In genomic region chr3:194245975-194246561, GRCh38 we compare ENCODE assay signal across 24 cellular contexts.
DNase-seq lines count a peak whose midpoint lies in the region; ATAC-seq and TF ChIP-seq lines count a peak whose summit lies in the region.
"Had no signal": no experiment of that assay in that cellular context is flagged by ENCODE, and none has a peak within 500 bp of the region (broad histone marks: within the 10 kb centered on the region; RNA-seq: fewer than 3 reads in every experiment).

No MANE protein-coding gene starts in this region.

- no peaks in the 10 kb centered on the region for H3K9me3 Mint-ChIP-seq in activated CD8-positive, alpha-beta memory T cell treated with anti-CD3 and anti-CD28 coated beads, Interleukin-2, amount 10 ng/mL, durations not matched to agents 7 days and 5 days (ENCODE audit: low read depth)
- peaks cover 2% of the 10 kb centered on the region for H3K9me3 Mint-ChIP-seq in glutamatergic neuron (ENCODE audit: unreplicated experiment)
- H3K9me3 Mint-ChIP-seq: IgD-negative memory B cell; nephron; stimulated activated memory B cell treated with anti-CD40 and anti-IgM and Interleukin-4, amounts not matched to agents 10 μg/mL and 1 μg/mL and 100 μg/mL, for 72 hours had no signal

- CTCF ChIA-PET in activated CD8-positive, alpha-beta memory T cell treated with anti-CD3 and anti-CD28 coated beads, Interleukin-2, amount 10 ng/mL, durations not matched to agents 7 days and 5 days (lab: Charles Lee) = interaction anchor here (0.8 to 1.1 kb wide), 3 partner anchors 10 to 247 kb away, joined by 3 to 4 read pairs (median 3); no protein-coding TSS in a partner anchor

- in situ Hi-C loops in SK-MEL-5 (cut with HindIII; ENCODE audit: low pct_unique_long_range_greater_than_20kb, low sequenced_read_pairs) = no loop called here

- no peaks in the 10 kb centered on the region for H3K36me3 Mint-ChIP-seq in activated CD8-positive, alpha-beta memory T cell treated with anti-CD3 and anti-CD28 coated beads, Interleukin-2, amount 10 ng/mL, durations not matched to agents 7 days and 5 days
- no peaks in the 10 kb centered on the region for H3K36me3 Mint-ChIP-seq in glutamatergic neuron (ENCODE audit: unreplicated experiment)
- H3K36me3 Mint-ChIP-seq: IgD-negative memory B cell; stimulated activated memory B cell treated with anti-CD40 and anti-IgM and Interleukin-4, amounts not matched to agents 10 μg/mL and 1 μg/mL and 100 μg/mL, for 72 hours had no signal

- H3K4me3 ChIP-seq in stomach = no peak overlapping the region
- H3K4me3 ChIP-seq: esophagus squamous epithelium, GM23248, Peyer's patch, tibial artery had no signal

- no peaks in the 10 kb centered on the region for H3K9me3 ChIP-seq in stomach
- H3K9me3 ChIP-seq: esophagus squamous epithelium, Peyer's patch, tibial artery had no signal

- intact Hi-C loops in stomach (cut with DNase I; ENCODE audit: low total_unique reads) = no loop called here

- no peak overlapping the region for H3K4me3 Mint-ChIP-seq in activated CD8-positive, alpha-beta memory T cell treated with anti-CD3 and anti-CD28 coated beads, Interleukin-2, amount 10 ng/mL, durations not matched to agents 7 days and 5 days
- H3K4me3 Mint-ChIP-seq in glutamatergic neuron (ENCODE audit: unreplicated experiment) = no peak overlapping the region
- H3K4me3 Mint-ChIP-seq: IgD-negative memory B cell; nephron; stimulated activated memory B cell treated with anti-CD40 and anti-IgM and Interleukin-4, amounts not matched to agents 10 μg/mL and 1 μg/mL and 100 μg/mL, for 72 hours had no signal

- no peak for TF ChIP-seq POLR2A in stomach (IDR thresholded peaks at IDR 0.05)

- no peak overlapping the region for H3K27ac Mint-ChIP-seq in activated CD8-positive, alpha-beta memory T cell treated with anti-CD3 and anti-CD28 coated beads, Interleukin-2, amount 10 ng/mL, durations not matched to agents 7 days and 5 days
- H3K27ac Mint-ChIP-seq in glutamatergic neuron (ENCODE audit: unreplicated experiment) = no peak overlapping the region
- H3K27ac Mint-ChIP-seq: IgD-negative memory B cell; stimulated activated memory B cell treated with anti-CD40 and anti-IgM and Interleukin-4, amounts not matched to agents 10 μg/mL and 1 μg/mL and 100 μg/mL, for 72 hours had no signal

- H3K4me1 ChIP-seq in stomach = peaks cover 14 to 22% (median 17%) of the 10 kb centered on the region in 4 donors

- H3K4me1 Mint-ChIP-seq in activated CD8-positive, alpha-beta memory T cell treated with anti-CD3 and anti-CD28 coated beads, Interleukin-2, amount 10 ng/mL, durations not matched to agents 7 days and 5 days = no peaks in the 10 kb centered on the region
- H3K4me1 Mint-ChIP-seq in glutamatergic neuron (ENCODE audit: low read depth, unreplicated experiment) = peaks cover 8% of the 10 kb centered on the region
- H3K4me1 Mint-ChIP-seq: IgD-negative memory B cell; stimulated activated memory B cell treated with anti-CD40 and anti-IgM and Interleukin-4, amounts not matched to agents 10 μg/mL and 1 μg/mL and 100 μg/mL, for 72 hours had no signal

- H3K36me3 ChIP-seq in stomach = no peaks in the 10 kb centered on the region
- H3K36me3 ChIP-seq: esophagus squamous epithelium, Peyer's patch, tibial artery had no signal

- no peak for TF ChIP-seq CTCF in stomach (IDR thresholded peaks at IDR 0.05)
- no peak for TF ChIP-seq CTCF in glutamatergic neuron (IDR thresholded peaks at IDR 0.05; ENCODE audit: partially characterized antibody, unreplicated experiment)

- no peak for ATAC-seq in activated CD8-positive, alpha-beta memory T cell treated with anti-CD3 and anti-CD28 coated beads, Interleukin-2, amount 10 ng/mL, durations not matched to agents 7 days and 5 days
- ATAC-seq in HG02840 (IDR thresholded peaks at IDR 0.05; ENCODE audit: low FRiP score, unreplicated experiment) = no peak
- ATAC-seq: stimulated activated memory B cell treated with anti-CD40 and anti-IgM and Interleukin-4, amounts not matched to agents 10 μg/mL and 1 μg/mL and 100 μg/mL, for 72 hours had no signal

- no peak overlapping the region for H3K27ac ChIP-seq in stomach
- H3K27ac ChIP-seq: C4-2B, esophagus squamous epithelium, GM23248, HL-60, Peyer's patch, tibial artery had no signal

- peaks cover 56% of the 10 kb centered on the region for H3K27me3 Mint-ChIP-seq in activated CD8-positive, alpha-beta memory T cell treated with anti-CD3 and anti-CD28 coated beads, Interleukin-2, amount 10 ng/mL, durations not matched to agents 7 days and 5 days
- peaks cover 6% of the 10 kb centered on the region for H3K27me3 Mint-ChIP-seq in glutamatergic neuron (ENCODE audit: unreplicated experiment)

- TF ChIP-seq EP300 in stomach (IDR thresholded peaks at IDR 0.05) = no peak

- no peaks in the 10 kb centered on the region for H3K27me3 ChIP-seq in stomach
- H3K27me3 ChIP-seq: Peyer's patch had no signal

- 78 to 94% (median 90%) methylated on average over 4 of the region's 4 CpGs for WGBS in stomach, 5 donors

- peak; percentile 9 for DNase-seq in activated CD8-positive, alpha-beta memory T cell treated with anti-CD3 and anti-CD28 coated beads for 24 hours
- no peak for DNase-seq in activated CD8-positive, alpha-beta memory T cell treated with anti-CD3 and anti-CD28 coated beads, Interleukin-2, amount 10 ng/mL, durations not matched to agents 7 days and 5 days
- DNase-seq in SK-MEL-5 (ENCODE audit: low read depth, low spot score) (peak; percentile 20), islet precursor cell (peak; percentile 59), stomach (peak; percentile 17), glutamatergic neuron (no peak)
- DNase-seq in activated naive CD4-positive, alpha-beta T cell treated with Interleukin-2 at 50 U/mL for 16 hours = no peak
- DNase-seq: activated CD4-positive, alpha-beta T cell treated with anti-CD3 and anti-CD28 coated beads for 48 hours; activated gamma-delta T cell; caudate nucleus; esophagus squamous epithelium; GM23248; head of caudate nucleus; NCI-H1092 treated with DMSO at 0.1 percent for 48 hours; NCI-H2171 treated with DMSO at 0.1 percent for 48 hours; NCI-H82; Peyer's patch; tibial artery had no signal

Comparison
In these comparisons a context has a peak if more than half of its experiments do, and no peak if none do; other contexts are left out.
1. DNase-seq: peak in activated CD8-positive, alpha-beta memory T cell treated with anti-CD3 and anti-CD28 coated beads for 24 hours (single experiment), SK-MEL-5 (single experiment), islet precursor cell (single experiment) and stomach (single experiment); none in activated CD8-positive, alpha-beta memory T cell treated with anti-CD3 and anti-CD28 coated beads, Interleukin-2, amount 10 ng/mL, durations not matched to agents 7 days and 5 days (single experiment), activated naive CD4-positive, alpha-beta T cell treated with Interleukin-2 at 50 U/mL for 16 hours (single experiment) and glutamatergic neuron (single experiment).